19 cellular contexts compared by ENCODE assay signal in the genomic region with DNA sequence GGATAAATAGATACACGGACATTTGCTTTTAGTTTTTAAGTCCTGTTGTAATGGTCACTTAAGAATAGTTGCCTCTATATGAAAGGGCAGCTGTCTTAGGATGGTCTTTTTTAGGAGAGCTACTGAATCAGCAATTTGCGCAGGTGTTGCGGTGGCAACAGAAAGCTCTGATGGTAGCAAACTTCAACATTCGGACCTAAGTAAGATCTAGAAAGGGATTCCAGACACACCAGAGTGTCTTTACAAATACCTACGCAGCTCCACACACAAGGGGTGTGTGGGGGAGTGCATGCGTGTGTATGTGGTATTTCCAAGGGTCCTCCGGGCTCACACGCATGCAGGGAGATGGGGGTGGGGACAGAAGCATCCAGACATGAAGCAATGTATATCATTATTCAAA.
DNase-seq lines count a peak whose midpoint lies in the region; ATAC-seq and TF ChIP-seq lines count a peak whose summit lies in the region.
"Had no signal": no experiment of that assay in that cellular context is flagged by ENCODE, and none has a peak within 500 bp of the region (broad histone marks: within the 10 kb centered on the region; RNA-seq: fewer than 3 reads in every experiment).

No MANE protein-coding gene starts in this region.

- H3K4me2 ChIP-seq in KMS-11, result peak overlapping the region; percentile 55
- H3K4me2 ChIP-seq: A549, GM23338 had no signal

- no peaks in the 10 kb centered on the region for H3K9me3 ChIP-seq in gastrocnemius medialis
- H3K9me3 ChIP-seq: A549 had no signal

- peak overlapping the region; percentile 15 for H2AFZ ChIP-seq in KMS-11 (ENCODE audit: low read depth)
- H2AFZ ChIP-seq: GM23338 had no signal

- peak overlapping the region; percentile 51; the same call in 1 of the 2 replicates for H3K9ac ChIP-seq in KMS-11

- DNase-seq in RPMI8226 (peak; percentile 74), gastrocnemius medialis (no peak), middle frontal gyrus (ENCODE audit: extremely low spot score, low spot score) (no peak)
- DNase-seq: 8988T; C1 segment of cervical spinal cord; Calu3; CD4-positive, alpha-beta memory T cell; COR-L47; DMS53; DMS79 treated with DMSO at 0.1 percent for 48 hours; GF-D8; H9 had no signal

- no peak for TF ChIP-seq POLR2A in gastrocnemius medialis (IDR thresholded peaks at IDR 0.05)

- H4K20me1 ChIP-seq in KMS-11 (ENCODE audit: insufficient read depth), result no peaks in the 10 kb centered on the region

- H3K27me3 ChIP-seq in KMS-11 (ENCODE audit: insufficient read depth, low read depth) (no peaks in the 10 kb centered on the region), gastrocnemius medialis (peaks cover 16 to 40% (median 39%) of the 10 kb centered on the region in 3 donors)

- peaks cover 44% of the 10 kb centered on the region for H3K27me3 Mint-ChIP-seq in nephron (ENCODE audit: low read depth)

- intact Hi-C loops in gastrocnemius medialis (cut with DNase I; ENCODE audit: low total_unique reads), result loop anchor here (5.0 to 10.0 kb wide), 3 partner anchors 94 to 929 kb away; no protein-coding TSS in a partner anchor

- in situ Hi-C loops in gastrocnemius medialis (cut with MboI; ENCODE audit: low sequenced_read_pairs in 4 of 4), result loop anchor here in 3 of 4 donors (25.0 kb wide), 3 partner anchors 934 to 1084 kb away; partner anchors contain the start of genes C10orf143 (in 1 of the 3) and EBF3 (in 1 of the 3)

- H3K4me1 ChIP-seq in KMS-11 (ENCODE audit: low read depth, poor library complexity, severe bottlenecking) (peaks cover 37% of the 10 kb centered on the region), gastrocnemius medialis (peaks cover 0 to 4% of the 10 kb centered on the region in 2 donors)
- H3K4me1 ChIP-seq: A549 had no signal

- no peaks in the 10 kb centered on the region for H3K36me3 ChIP-seq in KMS-11 (ENCODE audit: insufficient read depth)
- H3K36me3 ChIP-seq in gastrocnemius medialis, result no peaks in the 10 kb centered on the region

- peak overlapping the region in 1 of 3 experiments; percentile 38 for H3K4me3 Mint-ChIP-seq in nephron
- H3K4me3 Mint-ChIP-seq: CD4-positive, alpha-beta memory T cell; GM23338; H9 had no signal

- TF ChIP-seq CTCF in KMS-11 (conservative IDR thresholded peaks at IDR 0.05; ENCODE audit: low read depth, low read length), result no peak
- no peak for TF ChIP-seq CTCF in nephron (IDR thresholded peaks at IDR 0.05; ENCODE audit: unreplicated experiment in 3 of 3)
- no peak for TF ChIP-seq CTCF in gastrocnemius medialis (IDR thresholded peaks at IDR 0.05 in 4 of 5, conservative IDR thresholded peaks at IDR 0.05 in 1 of 5)

- H3K79me2 ChIP-seq in KMS-11 (ENCODE audit: insufficient read depth, low read depth), result no peaks in the 10 kb centered on the region

- H3K9me3 Mint-ChIP-seq in nephron, result no peaks in the 10 kb centered on the region
- H3K9me3 Mint-ChIP-seq: CD4-positive, alpha-beta memory T cell; GM23338; H9 had no signal

- H3K27ac ChIP-seq in KMS-11 (peak overlapping the region; percentile 94), gastrocnemius medialis (peak overlapping the region; percentile 23 to 43 (median 34))
- H3K27ac ChIP-seq: A549 had no signal

- peak overlapping the region; percentile 63 to 83 (median 79) for H3K27ac Mint-ChIP-seq in nephron
- H3K27ac Mint-ChIP-seq: CD4-positive, alpha-beta memory T cell; GM23338 had no signal

- no peaks in the 10 kb centered on the region for H3K36me3 Mint-ChIP-seq in nephron (ENCODE audit: low read depth)
- H3K36me3 Mint-ChIP-seq: CD4-positive, alpha-beta memory T cell had no signal

- ATAC-seq in gastrocnemius medialis, result no peak
- ATAC-seq in GM21528 (IDR thresholded peaks at IDR 0.05; ENCODE audit: low FRiP score, unreplicated experiment), result no peak
- ATAC-seq in GM21381 (IDR thresholded peaks at IDR 0.05; ENCODE audit: unreplicated experiment), result no peak
- ATAC-seq: A549, GM23338, HCT116 had no signal

- H3K4me3 ChIP-seq in KMS-11 (IDR thresholded peaks at IDR 0.05; ENCODE audit: insufficient read depth, low read depth, low read length), result no peak overlapping the region
- peak overlapping the region in 1 of 4 donors; percentile 10 for H3K4me3 ChIP-seq in gastrocnemius medialis
- H3K4me3 ChIP-seq: A549, GM23338 had no signal

- H3K4me1 Mint-ChIP-seq in nephron, result peaks cover 73% of the 10 kb centered on the region
